8 cellular contexts compared by ENCODE assay signal in the genomic region with DNA sequence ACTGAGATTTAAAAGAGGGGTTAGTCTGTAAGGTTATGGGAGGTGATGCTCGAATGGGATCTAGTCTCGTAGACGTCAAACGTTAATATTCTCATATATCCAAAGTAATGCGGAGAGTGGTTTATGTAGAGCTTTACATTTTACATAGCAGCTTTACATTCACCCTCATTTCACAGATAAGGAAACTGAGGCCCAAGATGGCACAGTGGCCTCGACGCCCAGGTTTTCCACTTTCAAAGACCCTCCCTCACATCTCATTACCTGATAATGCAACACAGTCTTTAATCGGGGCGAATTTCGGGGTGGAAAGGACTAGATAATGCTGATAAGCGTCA. TPM values are rescaled to one million over a fixed set of nuclear protein-coding genes. Genes with fewer than 3 reads are reported as not detected.
DNase-seq lines count a peak whose midpoint lies in the region; ATAC-seq and TF ChIP-seq lines count a peak whose summit lies in the region.

No MANE protein-coding gene starts in this region.

- H3K27me3 Mint-ChIP-seq in T-cell, result no peaks in the 10 kb centered on the region

- H3K4me1 Mint-ChIP-seq in T-cell, result peaks cover 53 to 67% (median 66%) of the 10 kb centered on the region in 3 donors

- CTCF ChIA-PET in T-cell (lab: Charles Lee), result interaction anchor here in 1 of 2 donors (0.7 to 2.2 kb wide), 6 partner anchors 8 to 144 kb away, joined by 3 to 23 read pairs (median 6); partner anchors contain the start of gene HSP90B1

- no peak for ATAC-seq in T-cell (replicated peaks in 1 of 4)
- no peak for ATAC-seq in GM18502 (IDR thresholded peaks at IDR 0.05; ENCODE audit: poor library complexity, unreplicated experiment)

- peaks cover 11% of the 10 kb centered on the region for H3K36me3 Mint-ChIP-seq in T-cell

- DNase-seq in GM12865 (ENCODE audit: low read depth) (no peak), T-cell (no peak), fibroblast of pulmonary artery (ENCODE audit: low read depth) (no peak), retinal pigment epithelial cell (ENCODE audit: low read depth) (no peak), DMS79 treated with DMSO at 0.1 percent for 48 hours (lab: John Stamatoyannopoulos, UW) (no peak), NCI-H526 (lab: John Stamatoyannopoulos, UW) (no peak), SK-N-DZ (ENCODE audit: low spot score) (no peak)

- TF ChIP-seq CTCF in GM12865 (IDR thresholded peaks at IDR 0.05; ENCODE audit: insufficient read depth, low read depth, low read length, missing control alignments) (no peak), fibroblast of pulmonary artery (IDR thresholded peaks at IDR 0.05; ENCODE audit: low read length, missing control alignments) (no peak), retinal pigment epithelial cell (conservative IDR thresholded peaks at IDR 0.05; ENCODE audit: low read depth, low read length) (no peak)

- H3K4me3 ChIP-seq in GM12865 (ENCODE audit: low read depth, low read length), result peak overlapping the region; percentile 97
- H3K4me3 ChIP-seq in fibroblast of pulmonary artery (replicated peaks; ENCODE audit: low read depth, low read length), result peak overlapping the region; percentile 99
- H3K4me3 ChIP-seq in retinal pigment epithelial cell (ENCODE audit: low read length), result peak overlapping the region; percentile 60

- POLR2A ChIA-PET in T-cell (lab: Charles Lee), result interaction anchor here (0.5 to 3.0 kb wide), 11 partner anchors 9 to 1883 kb away, joined by 3 to 54 read pairs (median 4); partner anchors contain the start of genes HSP90B1 (in 1 of the 2) and NFYB (in 1 of the 2)

- no peaks in the 10 kb centered on the region for H3K9me3 Mint-ChIP-seq in T-cell

- H3K4me3 Mint-ChIP-seq in T-cell, result peak overlapping the region; percentile 86 to 97 (median 97)

- H3K27ac Mint-ChIP-seq in T-cell, result peak overlapping the region; percentile 99

RNA-seq across cellular contexts. Expression of gene TDG, which starts 0.5 kb away (rescaled TPM):
- 10 to 100 TPM; 25.0 to 32.4 (median 30.0) TPM for total RNA-seq in T-cell
- polyA plus RNA-seq in SK-N-DZ (2014; cell fraction: cytosol; rRNA removed), result 84.8 and 87.8 TPM in 2 replicates
- polyA plus RNA-seq in SK-N-DZ (2014; cell fraction: nucleus; rRNA removed), result 88.9 and 110 TPM in 2 replicates

RNA-seq across cellular contexts. Expression of gene HSP90B1, which starts 35.0 kb away (rescaled TPM):
- total RNA-seq in T-cell, result 100 to 1,000 TPM; 240 to 310 (median 290) TPM
- polyA plus RNA-seq in SK-N-DZ (2014; cell fraction: cytosol; rRNA removed), result 493 and 525 TPM in 2 replicates
- polyA plus RNA-seq in SK-N-DZ (2014; cell fraction: nucleus; rRNA removed), result 957 and 1,246 TPM in 2 replicates
